ENCODE assay signal across 9 cellular contexts in genomic region chr6:136550330-136551071, GRCh38. TPM values are rescaled to one million over a fixed set of nuclear protein-coding genes. Genes with fewer than 3 reads are reported as not detected.
A peak's percentile ranks its signal among the peaks of the same experiment; 100 is the strongest.
DNase-seq lines count a peak whose midpoint lies in the region; ATAC-seq lines count a peak whose summit lies in the region.
"Had no signal": no experiment of that assay in that cellular context is flagged by ENCODE, and none has a peak within 500 bp of the region (broad histone marks: within the 10 kb centered on the region; RNA-seq: fewer than 3 reads in every experiment).

Gene MAP7, minus strand, starts transcription at chr6:136550422. Its CDS starts 14 bp downstream, at chr6:136550408.

- intact Hi-C loops in activated CD4-positive, alpha-beta memory T cell treated with anti-CD3 and anti-CD28 coated beads for 36 hours (cut with micrococcal nuclease), result loop anchor here (1.0 to 10.0 kb wide), 3 partner anchors 176 to 296 kb away; partner anchors contain the start of gene MTFR2

- peak within 1 kb of the TSS; percentile 76 for H3K4me3 ChIP-seq in mesendoderm (ENCODE audit: low read length)

- no peaks in the 10 kb centered on the region for H3K9me3 Mint-ChIP-seq in activated CD4-positive, alpha-beta memory T cell treated with anti-CD3 and anti-CD28 coated beads for 36 hours

- H4K5ac ChIP-seq in mesendoderm (ENCODE audit: low read length), result no peak within 1 kb of the TSS

- no peak within 1 kb of the TSS for H4K8ac ChIP-seq in mesendoderm (ENCODE audit: low read depth, low read length)

- CTCF ChIA-PET in activated CD4-positive, alpha-beta memory T cell treated with anti-CD3 and anti-CD28 coated beads for 36 hours (lab: Charles Lee), result interaction anchor here (0.6 to 1.8 kb wide), 14 partner anchors 12 to 298 kb away, joined by 3 to 9 read pairs (median 4); partner anchors contain the start of gene MAP3K5

- peak within 1 kb of the TSS; percentile 82 for H3K4me2 ChIP-seq in mesendoderm (ENCODE audit: low read length)

- H3K4ac ChIP-seq in mesendoderm (ENCODE audit: low read depth, low read length), result no peak within 1 kb of the TSS

- H3K27ac Mint-ChIP-seq in activated CD4-positive, alpha-beta memory T cell treated with anti-CD3 and anti-CD28 coated beads for 36 hours, result no peak within 1 kb of the TSS

- H3K79me1 ChIP-seq in mesendoderm (ENCODE audit: low read length), result peaks cover 3% of the 10 kb centered on the region

- peak within 1 kb of the TSS; percentile 71 for H3K18ac ChIP-seq in mesendoderm (ENCODE audit: low read length)

- peaks cover 12% of the 10 kb centered on the region for H3K79me2 ChIP-seq in mesendoderm (ENCODE audit: control insufficient read depth, insufficient read depth, low read length)

- no peaks in the 10 kb centered on the region for H3K36me3 ChIP-seq in mesendoderm (ENCODE audit: control insufficient read depth, insufficient read depth, low read length)

- peak within 1 kb of the TSS; percentile 74 for H3K23ac ChIP-seq in mesendoderm (ENCODE audit: low read length)

- peak within 1 kb of the TSS; percentile 91 for H3K56ac ChIP-seq in mesendoderm (ENCODE audit: low read length)

- POLR2A ChIA-PET in activated CD4-positive, alpha-beta memory T cell treated with anti-CD3 and anti-CD28 coated beads for 36 hours (lab: Charles Lee), result interaction anchor here (0.5 to 1.0 kb wide), 2 partner anchors 87 to 260 kb away, joined by 4 to 5 read pairs; partner anchors contain the start of gene BCLAF1

- no peaks in the 10 kb centered on the region for H3K4me1 ChIP-seq in mesendoderm (ENCODE audit: control insufficient read depth, low read depth, low read length)

- H3K27me3 ChIP-seq in mesendoderm (ENCODE audit: insufficient read depth, low read length, poor library complexity), result no peaks in the 10 kb centered on the region

- no CpG with 5 or more reads among the region's 79 CpGs for WGBS in mesendoderm (ENCODE audit: extremely low coverage, insufficient coverage, low lambda C conversion rate)

- peak within 1 kb of the TSS; percentile 7 for H3K27ac ChIP-seq in mesendoderm (ENCODE audit: low read depth, low read length)

- no peak within 1 kb of the TSS for H2BK120ac ChIP-seq in mesendoderm (ENCODE audit: low read depth, low read length)

- peak; percentile 60 for ATAC-seq in HG02943 (IDR thresholded peaks at IDR 0.05; ENCODE audit: low read depth, unreplicated experiment)

- H3K4me1 Mint-ChIP-seq in activated CD4-positive, alpha-beta memory T cell treated with anti-CD3 and anti-CD28 coated beads for 36 hours (ENCODE audit: low read depth), result peaks cover 1% of the 10 kb centered on the region

- H3K9ac ChIP-seq in mesendoderm (ENCODE audit: low read length), result peak within 1 kb of the TSS; percentile 78

- H3K4me3 Mint-ChIP-seq in activated CD4-positive, alpha-beta memory T cell treated with anti-CD3 and anti-CD28 coated beads for 36 hours, result peak within 1 kb of the TSS; percentile 58

- DNase-seq in NCI-H2029 (lab: John Stamatoyannopoulos, UW), result peak; percentile 70
- no peak for DNase-seq in NCI-H2029 treated with DMSO at 0.1 percent for 48 hours (lab: John Stamatoyannopoulos, UW)
- peak; percentile 67 for DNase-seq in NCI-H226
- DNase-seq in activated CD4-positive, alpha-beta memory T cell treated with anti-CD3 and anti-CD28 coated beads for 36 hours, result peak; percentile 80
- peak; percentile 60 for DNase-seq in effector CD4-positive, alpha-beta T cell
- peak; percentile 95 for DNase-seq in mesendoderm
- peak; percentile 21 for DNase-seq in stimulated activated CD8-positive, alpha-beta memory T cell treated with anti-CD3 and anti-CD28 coated beads, Interleukin-15, amount 100 ng/mL, for 24 hours (ENCODE audit: low read depth)
- DNase-seq: DND-41 had no signal

- no peaks in the 10 kb centered on the region for H3K36me3 Mint-ChIP-seq in activated CD4-positive, alpha-beta memory T cell treated with anti-CD3 and anti-CD28 coated beads for 36 hours

- no peak within 1 kb of the TSS for H2AK5ac ChIP-seq in mesendoderm (ENCODE audit: low read length)

- peaks cover 23% of the 10 kb centered on the region for H3K27me3 Mint-ChIP-seq in activated CD4-positive, alpha-beta memory T cell treated with anti-CD3 and anti-CD28 coated beads for 36 hours

- no peak within 1 kb of the TSS for H2BK15ac ChIP-seq in mesendoderm (replicated peaks; ENCODE audit: low read depth)

- no peak within 1 kb of the TSS for H2BK5ac ChIP-seq in mesendoderm (ENCODE audit: low read length)

RNA-seq across cellular contexts. Expression of gene MAP7, which starts in this region (rescaled TPM):
- total RNA-seq in activated CD4-positive, alpha-beta memory T cell treated with anti-CD3 and anti-CD28 coated beads for 36 hours, result 1 to 10 TPM; 1.2 to 1.3 TPM
- polyA plus RNA-seq in mesendoderm (2013, experiment 1 of 2), result 33.0 TPM
- polyA plus RNA-seq in mesendoderm (2013, experiment 2 of 2), result 32.5 TPM
